ENCODE assay signal across 15 cellular contexts in genomic region chr13:84563611-84564010, GRCh38.
DNase-seq lines count a peak whose midpoint lies in the region; ATAC-seq and TF ChIP-seq lines count a peak whose summit lies in the region.
"Had no signal": no experiment of that assay in that cellular context is flagged by ENCODE, and none has a peak within 500 bp of the region (broad histone marks: within the 10 kb centered on the region; RNA-seq: fewer than 3 reads in every experiment).

No MANE protein-coding gene starts in this region.

- peaks cover 2% of the 10 kb centered on the region for H3K36me3 ChIP-seq in OCI-LY3 (replicated peaks; ENCODE audit: low read depth, low read length)

- H3K4me3 ChIP-seq in OCI-LY3 (ENCODE audit: low read length) (no peak overlapping the region), coronary artery (no peak overlapping the region)
- H3K4me3 ChIP-seq: K562 had no signal

- H4K20me1 ChIP-seq in OCI-LY3 (ENCODE audit: insufficient read depth, low read length) = no peaks in the 10 kb centered on the region

- no peak overlapping the region for H3K9ac ChIP-seq in OCI-LY3 (ENCODE audit: low read length)

- peaks cover 13% of the 10 kb centered on the region for H3K4me1 ChIP-seq in OCI-LY3 (ENCODE audit: low read length)
- H3K4me1 ChIP-seq: Caco-2 had no signal

- no peaks in the 10 kb centered on the region for H3K27me3 ChIP-seq in OCI-LY3 (ENCODE audit: low read depth, low read length)

- peak; percentile 64 for DNase-seq in DMS53 (lab: John Stamatoyannopoulos, UW)
- DNase-seq in NCI-H146 treated with DMSO at 0.1 percent for 48 hours (lab: John Stamatoyannopoulos, UW; ENCODE audit: unreplicated experiment) = peak; percentile 99
- DNase-seq in NCI-H510A treated with DMSO at 0.1 percent for 48 hours (lab: John Stamatoyannopoulos, UW) = peak; percentile 70
- DNase-seq in NCI-H2029 treated with DMSO at 0.1 percent for 48 hours (lab: John Stamatoyannopoulos, UW) = no peak
- no peak for DNase-seq in coronary artery (ENCODE audit: low spot score)
- DNase-seq: ACHN, AML-193, Caco-2, DMS79 treated with DMSO at 0.1 percent for 48 hours, NCI-H1436, T-helper 17 cell had no signal

- no peaks in the 10 kb centered on the region for H3K9me3 ChIP-seq in OCI-LY3 (ENCODE audit: insufficient read depth, low read length)
- H3K9me3 ChIP-seq: Caco-2 had no signal

- H3K27ac ChIP-seq in OCI-LY3 (ENCODE audit: low read length) = no peak overlapping the region
- H3K27ac ChIP-seq in coronary artery = no peak overlapping the region

- H3K4me2 ChIP-seq in OCI-LY3 (ENCODE audit: low read length) = no peak overlapping the region

- peak overlapping the region; percentile 23; the same call in 1 of the 2 replicates for H2AFZ ChIP-seq in OCI-LY3 (ENCODE audit: low read depth, low read length)

- TF ChIP-seq CTCF in OCI-LY3 (IDR thresholded peaks at IDR 0.05; ENCODE audit: low read depth, low read length) (no peak), coronary artery (IDR thresholded peaks at IDR 0.05) (no peak)

- ATAC-seq in HG02938 (IDR thresholded peaks at IDR 0.05; ENCODE audit: unreplicated experiment) (no peak), GM18520 (IDR thresholded peaks at IDR 0.05; ENCODE audit: unreplicated experiment) (no peak)
- ATAC-seq: K562, T-helper 17 cell had no signal

- no peaks in the 10 kb centered on the region for H3K79me2 ChIP-seq in OCI-LY3 (ENCODE audit: low read length)

Comparison
In these comparisons a context has a peak if more than half of its experiments do, and no peak if none do; other contexts are left out.
1. DNase-seq: peak in DMS53 (single experiment), NCI-H146 treated with DMSO at 0.1 percent for 48 hours (single experiment) and NCI-H510A treated with DMSO at 0.1 percent for 48 hours (single experiment); none in NCI-H2029 treated with DMSO at 0.1 percent for 48 hours (single experiment) and coronary artery (single experiment).